14 cellular contexts compared by ENCODE assay signal in genomic region chr1:233075045-233075444, GRCh38.
DNase-seq lines count a peak whose midpoint lies in the region; ATAC-seq, FAIRE-seq and TF ChIP-seq lines count a peak whose summit lies in the region.
"Had no signal": no experiment of that assay in that cellular context is flagged by ENCODE, and none has a peak within 500 bp of the region (broad histone marks: within the 10 kb centered on the region; RNA-seq: fewer than 3 reads in every experiment).

No MANE protein-coding gene starts in this region.

- H3K4me3 ChIP-seq in adrenal gland, result no peak overlapping the region
- no peak overlapping the region for H3K4me3 ChIP-seq in CD4-positive, alpha-beta memory T cell (ENCODE audit: low read length in 2 of 2)
- H3K4me3 ChIP-seq: SK-N-MC had no signal

- peaks cover 0 to 1% (median 0%) of the 10 kb centered on the region in 4 donors for H3K4me1 Mint-ChIP-seq in CD4-positive, alpha-beta memory T cell

- H3K36me3 Mint-ChIP-seq in CD4-positive, alpha-beta memory T cell, result peaks cover 30 to 59% of the 10 kb centered on the region in 2 donors

- peak; percentile 71 for ATAC-seq in esophagus mucosa
- no peak for ATAC-seq in HG02642 (IDR thresholded peaks at IDR 0.05; ENCODE audit: poor library complexity, unreplicated experiment)
- no peak for ATAC-seq in GM21786 (IDR thresholded peaks at IDR 0.05; ENCODE audit: unreplicated experiment)
- ATAC-seq: activated naive CD4-positive, alpha-beta T cell treated with anti-CD3 and anti-CD28 coated beads, Interleukin-2, amount 50 U/mL, for 72 hours had no signal

- no peak overlapping the region for H3K27ac ChIP-seq in adrenal gland
- H3K27ac ChIP-seq in CD4-positive, alpha-beta memory T cell (ENCODE audit: low read depth, low read length), result no peak overlapping the region
- H3K27ac ChIP-seq: KMS-11, SK-N-MC had no signal

- CTCF ChIA-PET in CD4-positive, alpha-beta memory T cell (lab: Charles Lee; ENCODE audit: partially characterized antibody), result no interaction called here

- H3K27me3 ChIP-seq in adrenal gland, result no peaks in the 10 kb centered on the region
- no peaks in the 10 kb centered on the region for H3K27me3 ChIP-seq in CD4-positive, alpha-beta memory T cell (ENCODE audit: insufficient read depth, low read length)

- H3K9me3 ChIP-seq in adrenal gland (replicated peaks in 1 of 3), result peaks cover 0 to 6% (median 0%) of the 10 kb centered on the region in 3 donors
- no peaks in the 10 kb centered on the region for H3K9me3 ChIP-seq in CD4-positive, alpha-beta memory T cell (ENCODE audit: control insufficient read depth in 1 of 2, low read length in 2 of 2)

- POLR2A ChIA-PET in CD4-positive, alpha-beta memory T cell (lab: Charles Lee; ENCODE audit: partially characterized antibody), result interaction anchor here (0.7 kb wide), 1 partner anchor 151 kb away, joined by 4 read pairs; no protein-coding TSS in a partner anchor

- 22 to 38% (median 32%) methylated on average over 1 of the region's 1 CpG for WGBS in adrenal gland, 4 donors

- no peak overlapping the region for H3K4me3 Mint-ChIP-seq in CD4-positive, alpha-beta memory T cell
- H3K4me3 Mint-ChIP-seq: stimulated activated naive CD8-positive, alpha-beta T cell treated with anti-CD3 and anti-CD28 coated beads, Interleukin-15, Interleukin-2, amounts not matched to agents 100 ng/mL and 50 ng/mL, for 24 hours had no signal

- TF ChIP-seq POLR2A in adrenal gland (IDR thresholded peaks at IDR 0.05), result no peak

- H3K36me3 ChIP-seq in adrenal gland (replicated peaks in 1 of 2), result no peaks in the 10 kb centered on the region
- H3K36me3 ChIP-seq in CD4-positive, alpha-beta memory T cell (ENCODE audit: insufficient read depth, low read length), result no peaks in the 10 kb centered on the region

- DNase-seq in D721Med (ENCODE audit: insufficient read length, low spot score) (no peak), NCI-H226 (peak; percentile 28), non-pigmented ciliary epithelial cell (ENCODE audit: low read depth) (peak; percentile 47), adrenal gland (no peak)
- no peak for DNase-seq in CD4-positive, alpha-beta memory T cell
- DNase-seq: NCI-H187 treated with DMSO at 0.1 percent for 48 hours had no signal

- FAIRE-seq in D721Med (lab: Jason Lieb, UNC), result peak; percentile 80
- FAIRE-seq: frontal cortex had no signal

- TF ChIP-seq CTCF in D721Med (IDR thresholded peaks at IDR 0.05; ENCODE audit: insufficient read depth, missing control alignments), result no peak
- TF ChIP-seq CTCF in adrenal gland (IDR thresholded peaks at IDR 0.05), result no peak

- H3K4me1 ChIP-seq in adrenal gland (replicated peaks in 1 of 2), result no peaks in the 10 kb centered on the region
- H3K4me1 ChIP-seq in CD4-positive, alpha-beta memory T cell (ENCODE audit: insufficient read depth, low read length), result no peaks in the 10 kb centered on the region

- H3K27me3 Mint-ChIP-seq in CD4-positive, alpha-beta memory T cell, result no peaks in the 10 kb centered on the region
- H3K27me3 Mint-ChIP-seq: stimulated activated naive CD8-positive, alpha-beta T cell treated with anti-CD3 and anti-CD28 coated beads, Interleukin-15, Interleukin-2, amounts not matched to agents 100 ng/mL and 50 ng/mL, for 24 hours had no signal

- H3K9me3 Mint-ChIP-seq in CD4-positive, alpha-beta memory T cell, result peaks cover 0 to 16% (median 7%) of the 10 kb centered on the region in 8 donors

- intact Hi-C loops in adrenal gland (cut with DNase I), result no loop called here
- intact Hi-C loops in CD4-positive, alpha-beta memory T cell (cut with micrococcal nuclease), result no loop called here

- H3K27ac Mint-ChIP-seq in CD4-positive, alpha-beta memory T cell, result no peak overlapping the region
- H3K27ac Mint-ChIP-seq: activated naive CD4-positive, alpha-beta T cell treated with anti-CD3 and anti-CD28 coated beads, Interleukin-2, amount 50 U/mL, for 72 hours; stimulated activated naive CD8-positive, alpha-beta T cell treated with anti-CD3 and anti-CD28 coated beads, Interleukin-15, Interleukin-2, amounts not matched to agents 100 ng/mL and 50 ng/mL, for 24 hours had no signal

Comparison
In these comparisons a context has a peak if more than half of its experiments do, and no peak if none do; other contexts are left out.
1. DNase-seq: peak in NCI-H226 (single experiment) and non-pigmented ciliary epithelial cell (single experiment); none in D721Med (single experiment), adrenal gland (0 of 7) and CD4-positive, alpha-beta memory T cell (0 of 5).